11 cellular contexts compared by ENCODE assay signal in the genomic region with DNA sequence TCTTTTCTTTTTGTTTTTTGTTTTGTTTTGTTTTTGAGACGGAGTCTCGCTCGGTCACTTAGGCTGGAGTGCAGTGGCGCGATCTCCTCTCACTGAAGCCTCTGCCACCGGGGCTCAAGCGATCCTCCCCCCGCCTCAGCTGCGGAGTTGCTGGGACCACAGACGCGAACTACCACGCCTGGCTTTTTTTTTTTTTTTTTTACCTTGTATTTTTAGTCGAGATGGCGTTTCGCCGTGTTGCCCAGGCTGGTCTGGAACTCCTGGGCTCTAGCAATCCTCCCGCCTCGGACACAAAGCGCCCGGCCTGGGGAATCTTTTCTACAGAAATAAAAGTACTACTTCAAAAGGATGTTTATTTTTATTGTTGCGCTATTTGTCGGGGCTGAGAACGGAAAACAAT. TPM values are rescaled to one million over a fixed set of nuclear protein-coding genes. Genes with fewer than 3 reads are reported as not detected.
DNase-seq lines count a peak whose midpoint lies in the region; ATAC-seq and TF ChIP-seq lines count a peak whose summit lies in the region.
"Had no signal": no experiment of that assay in that cellular context is flagged by ENCODE, and none has a peak within 500 bp of the region (broad histone marks: within the 10 kb centered on the region; RNA-seq: fewer than 3 reads in every experiment).

No MANE protein-coding gene starts in this region.

- H3K9ac ChIP-seq in mammary epithelial cell (ENCODE audit: insufficient read depth, low read length): no peak overlapping the region

- no peak overlapping the region for H3K27ac Mint-ChIP-seq in MCF 10A (ENCODE audit: low read depth, unreplicated experiment)
- no peak overlapping the region for H3K27ac Mint-ChIP-seq in activated T-cell treated with anti-CD3 and anti-CD28 coated beads, Interleukin-2, amount 50 U/mL, for 72 hours
- H3K27ac Mint-ChIP-seq in type B pancreatic cell: peak overlapping the region; percentile 96

- no TSS peak for BruUV-seq in MCF 10A (replicated peaks; lab: Mats Ljungman, UMichigan)
- no TSS peak for BruUV-seq in mammary epithelial cell (replicated peaks; lab: Mats Ljungman, UMichigan)

- no peak for TF ChIP-seq CTCF in MCF 10A (IDR thresholded peaks at IDR 0.05; ENCODE audit: unreplicated experiment)
- no peak for TF ChIP-seq CTCF in mammary epithelial cell (conservative IDR thresholded peaks at IDR 0.05 in 1 of 2, IDR thresholded peaks at IDR 0.05 in 1 of 2; ENCODE audit: extremely low read depth in 1 of 2, insufficient read depth in 1 of 2, low read depth in 1 of 2, low read length in 2 of 2)
- TF ChIP-seq CTCF in lower lobe of right lung (IDR thresholded peaks at IDR 0.05): no peak
- TF ChIP-seq CTCF in type B pancreatic cell (conservative IDR thresholded peaks at IDR 0.05): no peak

- DNase-seq in MCF 10A (ENCODE audit: unreplicated experiment) (no peak), mammary epithelial cell (no peak), lower lobe of right lung (peak; percentile 49), type B pancreatic cell (ENCODE audit: extremely low spot score, unreplicated experiment) (no peak), GM19240 (ENCODE audit: insufficient read length, low spot score) (no peak), NCI-H1048 (lab: John Stamatoyannopoulos, UW) (no peak)
- DNase-seq in activated T-cell treated with anti-CD3 and anti-CD28 coated beads, Interleukin-2, amount 50 U/mL, for 72 hours: peak in 1 of 2 donors; percentile 8
- DNase-seq: cerebellar nuclear complex, mesenchymal stem cell had no signal

- H3K27ac ChIP-seq in mammary epithelial cell (ENCODE audit: insufficient read depth, low read depth, low read length) (no peak overlapping the region), lower lobe of right lung (no peak overlapping the region)
- H3K27ac ChIP-seq: BLaER1 had no signal

- H3K4me3 Mint-ChIP-seq in MCF 10A (ENCODE audit: unreplicated experiment) (peak overlapping the region; percentile 98), type B pancreatic cell (peak overlapping the region; percentile 57)
- peak overlapping the region; percentile 95 to 97 for H3K4me3 Mint-ChIP-seq in activated T-cell treated with anti-CD3 and anti-CD28 coated beads, Interleukin-2, amount 50 U/mL, for 72 hours

- POLR2A ChIA-PET in MCF 10A (lab: Yijun Ruan, JAX): interaction anchor here (1.1 to 2.5 kb wide), 11 partner anchors 43 to 438 kb away, joined by 6 to 18 read pairs (median 8); partner anchors contain the start of genes ARNT, GOLPH3L, MCL1 and MINDY1

- no peaks in the 10 kb centered on the region for H4K20me1 ChIP-seq in mammary epithelial cell (ENCODE audit: insufficient read depth, low read length)
- H4K20me1 ChIP-seq: BLaER1 had no signal

- WGBS in mammary epithelial cell (ENCODE audit: low coverage, missing lambda C conversion rate): 98% methylated on average over 17 of the region's 23 CpGs

- H3K9me3 Mint-ChIP-seq in MCF 10A (ENCODE audit: unreplicated experiment): no peaks in the 10 kb centered on the region
- H3K9me3 Mint-ChIP-seq in activated T-cell treated with anti-CD3 and anti-CD28 coated beads, Interleukin-2, amount 50 U/mL, for 72 hours: no peaks in the 10 kb centered on the region
- no peaks in the 10 kb centered on the region for H3K9me3 Mint-ChIP-seq in type B pancreatic cell

- H3K27me3 Mint-ChIP-seq in MCF 10A (ENCODE audit: insufficient read depth, unreplicated experiment): no peaks in the 10 kb centered on the region
- no peaks in the 10 kb centered on the region for H3K27me3 Mint-ChIP-seq in activated T-cell treated with anti-CD3 and anti-CD28 coated beads, Interleukin-2, amount 50 U/mL, for 72 hours (ENCODE audit: low read depth)
- H3K27me3 Mint-ChIP-seq in type B pancreatic cell: no peaks in the 10 kb centered on the region

- H3K36me3 ChIP-seq in mammary epithelial cell (ENCODE audit: insufficient read depth, low read length): peaks cover 7% of the 10 kb centered on the region
- peaks cover 26% of the 10 kb centered on the region for H3K36me3 ChIP-seq in lower lobe of right lung

- H3K4me3 ChIP-seq in mammary epithelial cell (replicated peaks in 1 of 3; ENCODE audit: insufficient read depth in 1 of 3, low read depth in 2 of 3, low read length in 3 of 3): no peak overlapping the region
- H3K4me3 ChIP-seq in lower lobe of right lung: peak overlapping the region; percentile 67

- peaks cover 18% of the 10 kb centered on the region for H3K79me2 ChIP-seq in mammary epithelial cell (ENCODE audit: insufficient read depth, low read length)

- peaks cover 11% of the 10 kb centered on the region for H3K4me1 ChIP-seq in mammary epithelial cell (ENCODE audit: insufficient read depth, low read length)
- peaks cover 14% of the 10 kb centered on the region for H3K4me1 ChIP-seq in lower lobe of right lung

- H3K9me3 ChIP-seq in mammary epithelial cell (replicated peaks; ENCODE audit: insufficient read depth, low read length) (no peaks in the 10 kb centered on the region), lower lobe of right lung (no peaks in the 10 kb centered on the region)

- H3K27me3 ChIP-seq in mammary epithelial cell (ENCODE audit: insufficient read depth, low read length): no peaks in the 10 kb centered on the region
- no peaks in the 10 kb centered on the region for H3K27me3 ChIP-seq in lower lobe of right lung (ENCODE audit: low read depth)
- H3K27me3 ChIP-seq: BLaER1 had no signal

- H2AFZ ChIP-seq in mammary epithelial cell (ENCODE audit: low read depth, low read length): no peak overlapping the region

- intact Hi-C loops in MCF 10A (cut with micrococcal nuclease): loop anchor here (5.0 kb wide), 1 partner anchor 47 kb away; the partner anchor contains the start of gene CERS2
- intact Hi-C loops in mammary epithelial cell (cut with micrococcal nuclease): loop anchor here (5.0 to 10.0 kb wide), 3 partner anchors 72 to 440 kb away; partner anchors contain the start of genes GOLPH3L and TARS2
- intact Hi-C loops in lower lobe of right lung (cut with DNase I): no loop called here

- CTCF ChIA-PET in MCF 10A (lab: Yijun Ruan, JAX): interaction anchor here (0.8 to 2.1 kb wide), 7 partner anchors 19 to 504 kb away, joined by 3 to 9 read pairs (median 4); no protein-coding TSS in a partner anchor
- CTCF ChIA-PET in mammary epithelial cell (lab: Charles Lee; ENCODE audit: low non-redundant PET): no interaction called here

- in situ Hi-C loops in mammary epithelial cell (cut with MboI; ENCODE audit: low sequenced_read_pairs in 2 of 2): no loop called here

- peaks cover 18% of the 10 kb centered on the region for H3K4me1 Mint-ChIP-seq in MCF 10A (ENCODE audit: insufficient read depth, unreplicated experiment)
- peaks cover 38% of the 10 kb centered on the region for H3K4me1 Mint-ChIP-seq in activated T-cell treated with anti-CD3 and anti-CD28 coated beads, Interleukin-2, amount 50 U/mL, for 72 hours (ENCODE audit: low read depth)
- H3K4me1 Mint-ChIP-seq in type B pancreatic cell (ENCODE audit: unreplicated experiment): peaks cover 9% of the 10 kb centered on the region

- H3K36me3 Mint-ChIP-seq in MCF 10A (ENCODE audit: insufficient read depth, unreplicated experiment) (peaks cover 47% of the 10 kb centered on the region), type B pancreatic cell (peaks cover 25% of the 10 kb centered on the region)
- peaks cover 12 to 18% of the 10 kb centered on the region in 2 donors for H3K36me3 Mint-ChIP-seq in activated T-cell treated with anti-CD3 and anti-CD28 coated beads, Interleukin-2, amount 50 U/mL, for 72 hours (ENCODE audit: insufficient read depth in 2 of 2)

- no peak for ATAC-seq in activated T-cell treated with anti-CD3 and anti-CD28 coated beads, Interleukin-2, amount 50 U/mL, for 72 hours (replicated peaks in 1 of 2)
- ATAC-seq in lower lobe of right lung (no peak), HG02938 (IDR thresholded peaks at IDR 0.05; ENCODE audit: unreplicated experiment) (no peak)

- H3K4me2 ChIP-seq in mammary epithelial cell (ENCODE audit: insufficient read depth, low read depth, low read length): no peak overlapping the region

- dilution Hi-C loops in mammary epithelial cell (cut with HindIII; ENCODE audit: low sequenced_read_pairs): no loop called here

RNA-seq across cellular contexts. Expression of gene SETDB1, which starts 1.1 kb away (rescaled TPM):
- total RNA-seq in MCF 10A (2022): 67.4 and 69.4 TPM in 2 replicates
- total RNA-seq in mammary epithelial cell: 10 to 100 TPM; 30.3 TPM
- 21.0 TPM for polyA plus RNA-seq in mammary epithelial cell
- polyA minus RNA-seq in mammary epithelial cell: 48.0 TPM
- 10 to 100 TPM; 60.4 to 70.1 TPM for total RNA-seq in activated T-cell treated with anti-CD3 and anti-CD28 coated beads, Interleukin-2, amount 50 U/mL, for 72 hours
- total RNA-seq in lower lobe of right lung: 47.5 TPM
- 53.5 and 73.8 TPM in 2 replicates for total RNA-seq in type B pancreatic cell (ENCODE audit: low replicate concordance)

RNA-seq across cellular contexts. Expression of gene CTXND2, which starts 38.1 kb away (rescaled TPM):
- total RNA-seq in MCF 10A (2022) (not detected in 2 replicates), mammary epithelial cell (not detected), lower lobe of right lung (not detected), type B pancreatic cell (ENCODE audit: low replicate concordance) (not detected in 2 replicates)
- polyA plus RNA-seq in mammary epithelial cell: not detected
- not detected for polyA minus RNA-seq in mammary epithelial cell
- total RNA-seq in activated T-cell treated with anti-CD3 and anti-CD28 coated beads, Interleukin-2, amount 50 U/mL, for 72 hours: not detected

RNA-seq across cellular contexts. Expression of gene ARNT, which starts 48.7 kb away (rescaled TPM):
- total RNA-seq in MCF 10A (2022) (40.3 and 42.9 TPM in 2 replicates), mammary epithelial cell (10 to 100 TPM; 25.7 to 42.7 TPM), lower lobe of right lung (52.7 TPM), type B pancreatic cell (ENCODE audit: low replicate concordance) (30.1 and 36.1 TPM in 2 replicates)
- polyA plus RNA-seq in mammary epithelial cell: 18.2 TPM
- polyA minus RNA-seq in mammary epithelial cell: 36.4 TPM
- 10 to 100 TPM; 39.4 to 43.2 TPM for total RNA-seq in activated T-cell treated with anti-CD3 and anti-CD28 coated beads, Interleukin-2, amount 50 U/mL, for 72 hours

RNA-seq across cellular contexts. Expression of gene CERS2, which starts 49.6 kb away (rescaled TPM):
- total RNA-seq in MCF 10A (2022) (270 TPM in 2 replicates), mammary epithelial cell (100 to 1,000 TPM; 113 to 169 TPM), lower lobe of right lung (297 TPM), type B pancreatic cell (ENCODE audit: low replicate concordance) (129 and 181 TPM in 2 replicates)
- 145 TPM for polyA plus RNA-seq in mammary epithelial cell
- polyA minus RNA-seq in mammary epithelial cell: 269 TPM
- 100 to 1,000 TPM; 184 to 185 TPM for total RNA-seq in activated T-cell treated with anti-CD3 and anti-CD28 coated beads, Interleukin-2, amount 50 U/mL, for 72 hours

RNA-seq across cellular contexts. Expression of gene ANXA9, which starts 57.0 kb away (rescaled TPM):
- total RNA-seq in MCF 10A (2022) (0.37 and 0.61 TPM in 2 replicates), mammary epithelial cell (1 to 10 TPM in 1 of 2 donors, under 1 TPM in 1; 0.67 to 1.5 TPM), lower lobe of right lung (0.68 TPM), type B pancreatic cell (ENCODE audit: low replicate concordance) (5.8 and 9.5 TPM in 2 replicates)
- 1.1 TPM for polyA plus RNA-seq in mammary epithelial cell
- polyA minus RNA-seq in mammary epithelial cell: not detected
- under 1 TPM in 1 of 2 donors, not detected in 1; 0.21 TPM for total RNA-seq in activated T-cell treated with anti-CD3 and anti-CD28 coated beads, Interleukin-2, amount 50 U/mL, for 72 hours
